ENCODE assay signal across 8 cellular contexts in the genomic region with DNA sequence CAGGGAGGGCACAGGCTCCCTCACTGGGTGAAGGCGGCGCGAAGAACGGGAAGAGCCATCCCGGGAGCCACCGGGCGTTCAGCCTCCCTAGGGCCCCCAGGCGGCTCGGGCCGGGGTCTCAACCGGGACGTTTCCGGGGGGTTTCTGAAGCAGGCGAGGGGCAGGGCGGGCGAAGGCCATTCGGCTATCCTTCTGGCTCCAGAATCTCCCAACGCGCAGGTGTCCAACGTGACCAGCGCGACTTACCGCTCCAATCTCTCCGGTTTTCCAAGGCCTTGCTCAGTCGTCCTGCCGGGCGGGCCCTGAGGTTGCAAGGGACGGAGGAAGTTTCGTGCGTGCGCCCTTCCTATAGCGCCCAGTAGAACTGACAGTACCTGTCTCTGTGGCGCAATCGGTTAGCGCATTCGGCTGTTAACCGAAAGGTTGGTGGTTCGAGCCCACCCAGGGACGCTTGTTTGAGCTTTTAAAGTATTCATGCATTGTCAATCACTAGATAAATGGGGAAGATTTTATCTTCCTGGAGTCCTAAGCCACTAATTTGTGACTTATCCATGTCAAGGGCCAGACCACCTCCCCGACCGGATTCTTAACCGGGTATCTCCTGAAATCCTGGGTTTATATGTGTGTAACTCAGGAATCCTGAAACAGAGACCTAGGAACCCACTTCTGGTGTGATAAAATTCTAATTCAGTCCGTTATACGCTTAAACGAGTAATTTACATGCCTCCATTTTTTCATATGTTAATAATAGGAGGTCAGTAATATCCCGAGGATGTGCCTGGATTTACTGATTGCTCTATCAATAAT. TPM values are rescaled to one million over a fixed set of nuclear protein-coding genes. Genes with fewer than 3 reads are reported as not detected.
DNase-seq lines count a peak whose midpoint lies in the region; ATAC-seq lines count a peak whose summit lies in the region.
"Not testable (repeated sequence)": the region's sequence is repeated elsewhere in the genome, so short reads cannot be mapped to it uniquely, and the experiment has no call there.

No MANE protein-coding gene starts in this region.

- not testable (repeated sequence) for ATAC-seq in left lobe of liver, sciatic nerve

- CTCF ChIA-PET in activated naive CD4-positive, alpha-beta T cell treated with anti-CD3 and anti-CD28 coated beads for 36 hours (lab: Charles Lee): not testable (repeated sequence)

- peak overlapping the region; percentile 83 for H3K27ac Mint-ChIP-seq in activated naive CD4-positive, alpha-beta T cell treated with anti-CD3 and anti-CD28 coated beads for 36 hours

- intact Hi-C loops in activated naive CD4-positive, alpha-beta T cell treated with anti-CD3 and anti-CD28 coated beads for 36 hours (cut with micrococcal nuclease); sciatic nerve (cut with DNase I): not testable (repeated sequence)

- DNase-seq in Daoy (ENCODE audit: low read depth): peak; percentile 84
- DNase-seq in NCI-H1930 (lab: John Stamatoyannopoulos, UW): peak; percentile 45 to 64
- peak; percentile 40 for DNase-seq in T-helper 22 cell (ENCODE audit: low read depth)
- DNase-seq in activated naive CD4-positive, alpha-beta T cell treated with anti-CD3 and anti-CD28 coated beads for 36 hours: peak; percentile 76
- peak; percentile 10 for DNase-seq in epithelial cell of prostate (ENCODE audit: low read depth, low spot score)
- DNase-seq in left lobe of liver (ENCODE audit: low spot score): peak; percentile 49
- DNase-seq in sciatic nerve (ENCODE audit: low spot score): peak; percentile 57
- DNase-seq in stromal cell of bone marrow (ENCODE audit: low read depth): peak; percentile 7

- H3K9me3 Mint-ChIP-seq in activated naive CD4-positive, alpha-beta T cell treated with anti-CD3 and anti-CD28 coated beads for 36 hours: not testable (repeated sequence)

- peak overlapping the region; percentile 77 for H3K27ac ChIP-seq in epithelial cell of prostate

- not testable (repeated sequence) for H3K36me3 Mint-ChIP-seq in activated naive CD4-positive, alpha-beta T cell treated with anti-CD3 and anti-CD28 coated beads for 36 hours (ENCODE audit: low read depth)

- H3K4me3 Mint-ChIP-seq in activated naive CD4-positive, alpha-beta T cell treated with anti-CD3 and anti-CD28 coated beads for 36 hours: peak overlapping the region; percentile 73

- not testable (repeated sequence) for H3K4me1 Mint-ChIP-seq in activated naive CD4-positive, alpha-beta T cell treated with anti-CD3 and anti-CD28 coated beads for 36 hours (ENCODE audit: low read depth)

- H3K27me3 Mint-ChIP-seq in activated naive CD4-positive, alpha-beta T cell treated with anti-CD3 and anti-CD28 coated beads for 36 hours (ENCODE audit: low read depth): not testable (repeated sequence)

RNA-seq across cellular contexts. Expression of a gene that starts 42.4 kb away (rescaled TPM):
- total RNA-seq in Daoy (2014; rRNA removed; shearing (Covaris generic)): 19.7 and 23.3 TPM in 2 replicates
- 10 to 100 TPM; 47.0 to 48.4 TPM for total RNA-seq in activated naive CD4-positive, alpha-beta T cell treated with anti-CD3 and anti-CD28 coated beads for 36 hours
- 40.1 TPM for total RNA-seq in left lobe of liver
- total RNA-seq in sciatic nerve: 50.8 TPM

RNA-seq across cellular contexts. Expression of a gene that starts 45.7 kb away (rescaled TPM):
- total RNA-seq in Daoy (2014; rRNA removed; shearing (Covaris generic)): 0.17 TPM in 1 of 2 replicates, not detected in the other
- not detected for total RNA-seq in activated naive CD4-positive, alpha-beta T cell treated with anti-CD3 and anti-CD28 coated beads for 36 hours
- not detected for total RNA-seq in left lobe of liver
- not detected for total RNA-seq in sciatic nerve

Comparison
In these comparisons a context has a peak if more than half of its experiments do, and no peak if none do; other contexts are left out.
1. DNase-seq: peak in every context shown above with its lines; median percentile 84 in Daoy; 76 in activated naive CD4-positive, alpha-beta T cell treated with anti-CD3 and anti-CD28 coated beads for 36 hours; 57 in sciatic nerve; 54 in NCI-H1930; 49 in left lobe of liver; 40 in T-helper 22 cell; 10 in epithelial cell of prostate; 7 in stromal cell of bone marrow.